ENCODE assay signal across 9 cellular contexts in the genomic region with DNA sequence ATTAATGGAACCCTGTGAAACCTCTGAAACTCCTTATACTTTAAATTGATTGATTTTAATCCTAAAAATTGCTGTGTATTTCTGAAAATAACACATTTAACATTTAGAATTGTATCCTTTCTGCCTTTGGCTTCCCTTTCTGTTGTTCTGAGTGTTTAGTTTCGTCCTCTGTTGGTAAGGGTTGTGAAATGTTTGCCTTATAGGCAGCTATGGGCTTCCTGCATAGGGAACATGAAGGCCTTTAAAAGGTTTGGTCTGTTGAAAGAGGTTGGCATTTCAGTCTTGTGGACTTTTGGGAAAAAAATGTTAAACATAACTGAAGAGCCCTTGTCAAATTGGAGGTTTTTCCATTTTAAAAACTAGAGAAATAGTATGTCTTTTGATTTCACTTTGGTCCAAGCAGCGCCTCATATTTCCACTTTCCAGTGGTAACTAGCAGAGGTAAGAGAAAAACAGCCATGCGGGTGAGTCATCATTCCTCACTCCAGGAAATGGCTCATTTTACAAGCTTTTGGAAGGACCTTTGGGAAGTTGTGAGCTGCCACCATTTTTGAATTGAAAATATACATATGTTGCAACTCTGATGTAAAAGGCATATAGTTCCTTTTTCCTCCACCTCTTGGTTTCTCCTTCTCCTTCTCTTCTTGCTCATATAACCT. TPM values are rescaled to one million over a fixed set of nuclear protein-coding genes. Genes with fewer than 3 reads are reported as not detected.
A peak's percentile ranks its signal among the peaks of the same experiment; 100 is the strongest.
DNase-seq lines count a peak whose midpoint lies in the region; ATAC-seq and TF ChIP-seq lines count a peak whose summit lies in the region.
"Had no signal": no experiment of that assay in that cellular context is flagged by ENCODE, and none has a peak within 500 bp of the region (broad histone marks: within the 10 kb centered on the region; RNA-seq: fewer than 3 reads in every experiment).

No MANE protein-coding gene starts in this region.

- H3K27me3 ChIP-seq in prostate gland (replicated peaks; ENCODE audit: insufficient read depth) = no peaks in the 10 kb centered on the region

- peak; percentile 60 for DNase-seq in GM03348 (ENCODE audit: low spot score)
- DNase-seq in NCI-H69 (lab: John Stamatoyannopoulos, UW) = peak; percentile 79
- peak; percentile 91 for DNase-seq in epithelial cell of esophagus (ENCODE audit: low read depth)
- DNase-seq in non-pigmented ciliary epithelial cell (ENCODE audit: low read depth) = peak; percentile 71
- no peak for DNase-seq in SK-N-DZ (ENCODE audit: low spot score)
- DNase-seq in prostate gland (ENCODE audit: low spot score) = no peak
- DNase-seq: activated B cell treated with CpG ODN at 0.5 μM for 24 hours had no signal

- no peaks in the 10 kb centered on the region for H3K4me1 ChIP-seq in prostate gland (replicated peaks)

- no peak for TF ChIP-seq CTCF in epithelial cell of esophagus (IDR thresholded peaks at IDR 0.05; ENCODE audit: insufficient read depth, low read depth, low read length, missing control alignments)
- TF ChIP-seq CTCF in prostate gland (IDR thresholded peaks at IDR 0.05) = no peak

- H3K27ac ChIP-seq in prostate gland = no peak overlapping the region

- no peak for TF ChIP-seq POLR2A in prostate gland (IDR thresholded peaks at IDR 0.05)

- no peaks in the 10 kb centered on the region for H3K36me3 ChIP-seq in prostate gland

- ATAC-seq in GM18861 (IDR thresholded peaks at IDR 0.05; ENCODE audit: unreplicated experiment) (no peak), HG02759 (IDR thresholded peaks at IDR 0.05; ENCODE audit: unreplicated experiment) (no peak)

- intact Hi-C loops in prostate gland (cut with DNase I) = no loop called here

- 95% methylated on average over 3 of the region's 3 CpGs for WGBS in prostate gland

- no peaks in the 10 kb centered on the region for H3K9me3 ChIP-seq in prostate gland

- no peak overlapping the region for H3K4me3 ChIP-seq in epithelial cell of esophagus (ENCODE audit: low read length)
- no peak overlapping the region for H3K4me3 ChIP-seq in prostate gland

RNA-seq across cellular contexts. Expression of a gene that starts 22.8 kb away (rescaled TPM):
- 8.9 and 10.3 TPM in 2 replicates for polyA plus RNA-seq in SK-N-DZ (2014; cell fraction: cytosol; rRNA removed)
- 4.7 and 4.9 TPM in 2 replicates for polyA plus RNA-seq in SK-N-DZ (2014; cell fraction: nucleus; rRNA removed)
- total RNA-seq in prostate gland = 1 to 10 TPM; 3.4 to 5.3 TPM
- total RNA-seq: activated B cell treated with CpG ODN at 0.5 μM for 24 hours had no signal

Comparison
In these comparisons a context has a peak if more than half of its experiments do, and no peak if none do; other contexts are left out.
1. DNase-seq: peak in GM03348 (single experiment), NCI-H69 (single experiment), epithelial cell of esophagus (single experiment) and non-pigmented ciliary epithelial cell (single experiment); none in SK-N-DZ (single experiment) and prostate gland (single experiment).